In genomic region chr16:50522324-50522723, GRCh38 we compare ENCODE assay signal across 28 cellular contexts. TPM values are rescaled to one million over a fixed set of nuclear protein-coding genes. Genes with fewer than 3 reads are reported as not detected.
"Had no signal": no experiment of that assay in that cellular context is flagged by ENCODE, and none has a peak within 500 bp of the region (broad histone marks: within the 10 kb centered on the region; RNA-seq: fewer than 3 reads in every experiment).

No MANE protein-coding gene starts in this region.

- H3K27ac ChIP-seq: gastrocnemius medialis, left ventricle myocardium inferior, lower lobe of right lung, neutrophil, psoas muscle, right lobe of liver, spleen, thoracic aorta had no signal

- H3K36me3 Mint-ChIP-seq: naive thymus-derived CD4-positive, alpha-beta T cell; stimulated activated naive B cell treated with anti-CD40 and anti-IgM and Interleukin-4, amounts not matched to agents 10 μg/mL and 1 μg/mL and 100 μg/mL, for 72 hours had no signal

- H3K4me3 ChIP-seq: dorsolateral prefrontal cortex, gastrocnemius medialis, left ventricle myocardium inferior, lower lobe of right lung, psoas muscle, right lobe of liver, spleen, thoracic aorta had no signal

- H3K27me3 ChIP-seq: right lobe of liver had no signal

- H3K4me1 Mint-ChIP-seq: immature natural killer cell; memory B cell; stimulated activated naive B cell treated with anti-CD40 and anti-IgM and Interleukin-4, amounts not matched to agents 10 μg/mL and 1 μg/mL and 100 μg/mL, for 72 hours; stimulated activated naive CD8-positive, alpha-beta T cell treated with anti-CD3 and anti-CD28 coated beads, Interleukin-15, amount 100 ng/mL, for 72 hours had no signal

- H3K4me1 ChIP-seq: gastrocnemius medialis, left ventricle myocardium inferior, lower lobe of right lung, psoas muscle, right lobe of liver, spleen had no signal

- H3K9me3 Mint-ChIP-seq: memory B cell; stimulated activated naive B cell treated with anti-CD40 and anti-IgM and Interleukin-4, amounts not matched to agents 10 μg/mL and 1 μg/mL and 100 μg/mL, for 72 hours had no signal

- FAIRE-seq: endometrium, kidney, urothelium cell line had no signal

- DNase-seq: cortex of kidney; dorsolateral prefrontal cortex; effector memory CD4-positive, alpha-beta T cell; gastrocnemius medialis; immature natural killer cell; kidney; left cardiac atrium; left ventricle myocardium inferior; lower lobe of right lung; naive thymus-derived CD4-positive, alpha-beta T cell; nephron progenitor cell; psoas muscle; retina; spleen; stimulated activated CD4-positive, alpha-beta T cell treated with anti-CD3 and anti-CD28 coated beads, Interleukin-15, amount 100 ng/mL, for 24 hours; stimulated activated CD4-positive, alpha-beta T cell treated with anti-CD3 and anti-CD28 coated beads, Interleukin-1b, Interleukin-23, amount 100 ng/mL, for 48 hours; stimulated activated CD4-positive, alpha-beta T cell treated with anti-CD3 and anti-CD28 coated beads, Interleukin-4, amount 100 ng/mL, for 4 hours; stimulated activated naive B cell treated with anti-CD40 and anti-IgM and Interleukin-4, amounts not matched to agents 10 μg/mL and 1 μg/mL and 100 μg/mL, for 72 hours; stimulated activated naive CD8-positive, alpha-beta T cell treated with anti-CD3 and anti-CD28 coated beads, Interleukin-15, amount 100 ng/mL, for 72 hours; trophoblast cell had no signal

- H3K27ac Mint-ChIP-seq: immature natural killer cell; memory B cell; stimulated activated naive B cell treated with anti-CD40 and anti-IgM and Interleukin-4, amounts not matched to agents 10 μg/mL and 1 μg/mL and 100 μg/mL, for 72 hours; stimulated activated naive CD8-positive, alpha-beta T cell treated with anti-CD3 and anti-CD28 coated beads, Interleukin-15, amount 100 ng/mL, for 72 hours had no signal

- H3K9me3 ChIP-seq: gastrocnemius medialis, neutrophil, thoracic aorta had no signal

- H3K36me3 ChIP-seq: gastrocnemius medialis, left ventricle myocardium inferior, lower lobe of right lung, neutrophil, right lobe of liver, spleen, thoracic aorta had no signal

- ATAC-seq: esophagus mucosa; gastrocnemius medialis; left cardiac atrium; lower lobe of right lung; naive thymus-derived CD4-positive, alpha-beta T cell; psoas muscle; right lobe of liver; stimulated activated naive B cell treated with anti-CD40 and anti-IgM and Interleukin-4, amounts not matched to agents 10 μg/mL and 1 μg/mL and 100 μg/mL, for 72 hours; stimulated activated naive CD8-positive, alpha-beta T cell treated with anti-CD3 and anti-CD28 coated beads, Interleukin-15, amount 100 ng/mL, for 72 hours had no signal

- H3K4me3 Mint-ChIP-seq: immature natural killer cell; memory B cell; nephron progenitor cell; stimulated activated naive B cell treated with anti-CD40 and anti-IgM and Interleukin-4, amounts not matched to agents 10 μg/mL and 1 μg/mL and 100 μg/mL, for 72 hours; stimulated activated naive CD8-positive, alpha-beta T cell treated with anti-CD3 and anti-CD28 coated beads, Interleukin-15, amount 100 ng/mL, for 72 hours had no signal

RNA-seq across cellular contexts. Expression of gene NKD1, which starts 25.9 kb away (rescaled TPM):
- total RNA-seq: fibroblast of villous mesenchyme had no signal
- polyA plus RNA-seq: immature natural killer cell had no signal
